ENCODE assay signal across 15 cellular contexts in the genomic region with DNA sequence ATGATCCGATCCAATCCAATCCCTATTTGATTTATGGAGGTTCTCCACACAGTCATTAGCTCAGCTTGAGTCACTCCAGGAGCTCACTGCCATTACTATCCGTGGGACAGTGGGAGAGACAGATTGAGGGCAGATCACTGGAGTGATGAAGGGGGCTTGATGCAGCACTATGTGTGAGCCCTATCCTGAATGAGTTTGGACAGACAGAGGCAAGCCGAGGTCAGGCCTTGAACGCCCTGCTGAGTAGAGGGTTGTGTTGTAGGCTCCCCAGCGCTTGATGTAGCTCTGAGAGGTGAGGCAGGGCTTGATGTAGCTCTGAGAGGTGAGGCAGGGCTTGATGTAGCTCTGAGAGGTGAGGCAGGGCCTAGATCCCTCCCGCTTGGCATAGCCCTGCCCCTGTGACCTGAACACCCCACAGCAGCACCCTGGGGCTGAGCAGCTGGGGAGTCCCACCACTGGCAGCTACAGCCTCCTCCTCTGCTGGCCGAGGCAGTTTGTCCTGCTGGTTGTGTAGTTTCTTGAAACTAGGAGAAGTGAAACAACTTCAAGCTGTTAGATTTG. TPM values are rescaled to one million over a fixed set of nuclear protein-coding genes. Genes with fewer than 3 reads are reported as not detected.
DNase-seq lines count a peak whose midpoint lies in the region; ATAC-seq and TF ChIP-seq lines count a peak whose summit lies in the region.
"Had no signal": no experiment of that assay in that cellular context is flagged by ENCODE, and none has a peak within 500 bp of the region (broad histone marks: within the 10 kb centered on the region; RNA-seq: fewer than 3 reads in every experiment).

No MANE protein-coding gene starts in this region.

- H3K4me1 Mint-ChIP-seq in T-helper 17 cell, result peaks cover 47% of the 10 kb centered on the region

- DNase-seq in GM04504 (ENCODE audit: low read depth) (peak; percentile 19), T-helper 17 cell (no peak), kidney tubule cell (ENCODE audit: low spot score) (peak; percentile 6), gastrocnemius medialis (no peak), NCI-H1694 treated with DMSO at 0.1 percent for 48 hours (lab: John Stamatoyannopoulos, UW) (no peak), DMS 273 treated with DMSO at 0.1 percent for 48 hours (lab: John Stamatoyannopoulos, UW) (no peak), cerebellum (ENCODE audit: low spot score) (no peak), LoVo (ENCODE audit: low spot score) (no peak)
- DNase-seq: activated CD4-positive, alpha-beta T cell treated with anti-CD3 and anti-CD28 coated beads for 48 hours; activated T-cell treated with anti-CD3 and anti-CD28 coated beads, Interleukin-2, amount 50 U/mL, for 48 hours; effector memory CD4-positive, alpha-beta T cell; islet precursor cell; NCI-H510A treated with DMSO at 0.1 percent for 48 hours had no signal

- no peak for TF ChIP-seq POLR2A in gastrocnemius medialis (IDR thresholded peaks at IDR 0.05)

- H3K36me3 ChIP-seq in gastrocnemius medialis, result no peaks in the 10 kb centered on the region
- H3K36me3 ChIP-seq: gastroesophageal sphincter, suprapubic skin had no signal

- no peaks in the 10 kb centered on the region for H3K27me3 Mint-ChIP-seq in T-helper 17 cell

- H3K36me3 Mint-ChIP-seq in T-helper 17 cell (ENCODE audit: low read depth), result peaks cover 4% of the 10 kb centered on the region

- intact Hi-C loops in gastrocnemius medialis (cut with DNase I; ENCODE audit: low total_unique reads), result no loop called here

- no peak overlapping the region for H3K4me3 Mint-ChIP-seq in T-helper 17 cell

- H3K27ac Mint-ChIP-seq in T-helper 17 cell, result peak overlapping the region; percentile 75

- H3K9me3 ChIP-seq in T-helper 17 cell (ENCODE audit: control insufficient read depth, low read length, poor library complexity, severe bottlenecking) (no peaks in the 10 kb centered on the region), gastrocnemius medialis (no peaks in the 10 kb centered on the region)
- H3K9me3 ChIP-seq: gastroesophageal sphincter, suprapubic skin had no signal

- TF ChIP-seq CTCF in gastrocnemius medialis (IDR thresholded peaks at IDR 0.05 in 4 of 5, conservative IDR thresholded peaks at IDR 0.05 in 1 of 5), result no peak

- H3K27ac ChIP-seq in gastrocnemius medialis, result no peak overlapping the region
- H3K27ac ChIP-seq: suprapubic skin had no signal

- H3K4me3 ChIP-seq in gastrocnemius medialis, result no peak overlapping the region
- H3K4me3 ChIP-seq: gastroesophageal sphincter, suprapubic skin had no signal

- ATAC-seq in T-helper 17 cell, result no peak
- ATAC-seq in gastrocnemius medialis, result peak; percentile 18 to 31

- in situ Hi-C loops in gastrocnemius medialis (cut with MboI; ENCODE audit: low sequenced_read_pairs in 4 of 4), result no loop called here

- H3K4me1 ChIP-seq in gastrocnemius medialis, result peaks cover 48 to 68% of the 10 kb centered on the region in 2 donors

- no peaks in the 10 kb centered on the region for H3K27me3 ChIP-seq in gastrocnemius medialis
- H3K27me3 ChIP-seq: gastroesophageal sphincter, suprapubic skin had no signal

RNA-seq across cellular contexts. Expression of a gene that starts 58.7 kb away (rescaled TPM):
- total RNA-seq in T-helper 17 cell (10 to 100 TPM; 48.6 to 61.0 TPM), gastrocnemius medialis (10 to 100 TPM; 45.0 to 55.2 (median 49.5) TPM), cerebellum (31.0 TPM)

Comparison
In these comparisons a context has a peak if more than half of its experiments do, and no peak if none do; other contexts are left out.
1. DNase-seq: peak in GM04504 (single experiment) and kidney tubule cell (single experiment); none in T-helper 17 cell (0 of 3), gastrocnemius medialis (0 of 2), NCI-H1694 treated with DMSO at 0.1 percent for 48 hours (single experiment), DMS 273 treated with DMSO at 0.1 percent for 48 hours (single experiment), cerebellum (single experiment) and LoVo (single experiment).